ENCODE assay signal across 24 cellular contexts in the genomic region with DNA sequence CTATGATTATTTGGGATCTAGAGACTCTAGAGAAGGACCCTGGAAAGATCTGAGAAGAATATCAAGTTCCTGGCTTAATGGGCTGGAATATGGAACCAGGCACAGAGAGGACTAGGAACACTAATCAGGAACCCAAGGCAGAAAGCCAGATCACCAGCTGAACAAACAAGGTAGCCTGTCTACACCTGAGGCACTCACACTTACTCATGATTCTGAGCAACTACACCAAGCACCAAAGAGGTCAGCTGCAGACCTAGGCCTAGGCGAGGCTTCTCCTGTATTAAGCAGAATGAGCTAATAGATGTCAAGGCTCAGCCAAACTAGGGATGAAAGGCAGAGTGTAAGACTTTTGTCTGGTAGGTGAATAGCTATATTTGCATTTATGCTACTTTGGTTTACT.
DNase-seq lines count a peak whose midpoint lies in the region; ATAC-seq and TF ChIP-seq lines count a peak whose summit lies in the region.
"Had no signal": no experiment of that assay in that cellular context is flagged by ENCODE, and none has a peak within 500 bp of the region (broad histone marks: within the 10 kb centered on the region; RNA-seq: fewer than 3 reads in every experiment).

No MANE protein-coding gene starts in this region.

- no peaks in the 10 kb centered on the region for H3K79me2 ChIP-seq in mammary epithelial cell (ENCODE audit: insufficient read depth, low read length)

- POLR2A ChIA-PET in MCF 10A (lab: Yijun Ruan, JAX), result interaction anchor here (0.8 to 1.8 kb wide), 2 partner anchors 9 to 12 kb away, joined by 3 to 9 read pairs; no protein-coding TSS in a partner anchor
- POLR2A ChIA-PET in activated CD8-positive, alpha-beta T cell treated with anti-CD3 and anti-CD28 coated beads, Interleukin-2, amount 10 ng/mL, durations not matched to agents 7 days and 5 days (lab: Charles Lee), result no interaction called here

- no peaks in the 10 kb centered on the region for H3K27me3 Mint-ChIP-seq in MCF 10A (ENCODE audit: insufficient read depth, unreplicated experiment)
- no peaks in the 10 kb centered on the region for H3K27me3 Mint-ChIP-seq in activated CD8-positive, alpha-beta T cell treated with anti-CD3 and anti-CD28 coated beads, Interleukin-2, amount 10 ng/mL, durations not matched to agents 7 days and 5 days (ENCODE audit: low read depth)

- H3K4me2 ChIP-seq in mammary epithelial cell (ENCODE audit: insufficient read depth, low read depth, low read length), result no peak overlapping the region

- H3K27me3 ChIP-seq in breast epithelium, result no peaks in the 10 kb centered on the region
- no peaks in the 10 kb centered on the region for H3K27me3 ChIP-seq in mammary epithelial cell (ENCODE audit: insufficient read depth, low read length)

- no peak for ATAC-seq in activated CD8-positive, alpha-beta T cell treated with anti-CD3 and anti-CD28 coated beads, Interleukin-2, amount 10 ng/mL, durations not matched to agents 7 days and 5 days
- ATAC-seq in HG02678 (IDR thresholded peaks at IDR 0.05; ENCODE audit: unreplicated experiment) (no peak), GM18520 (IDR thresholded peaks at IDR 0.05; ENCODE audit: unreplicated experiment) (no peak)
- ATAC-seq: K562, Right ventricle myocardium inferior had no signal

- peaks cover 8% of the 10 kb centered on the region for H3K4me1 Mint-ChIP-seq in MCF 10A (ENCODE audit: insufficient read depth, unreplicated experiment)
- H3K4me1 Mint-ChIP-seq in activated CD8-positive, alpha-beta T cell treated with anti-CD3 and anti-CD28 coated beads, Interleukin-2, amount 10 ng/mL, durations not matched to agents 7 days and 5 days (ENCODE audit: low read depth), result peaks cover 6% of the 10 kb centered on the region

- H3K27ac Mint-ChIP-seq in MCF 10A (ENCODE audit: low read depth, unreplicated experiment), result no peak overlapping the region
- H3K27ac Mint-ChIP-seq in activated CD8-positive, alpha-beta T cell treated with anti-CD3 and anti-CD28 coated beads, Interleukin-2, amount 10 ng/mL, durations not matched to agents 7 days and 5 days, result no peak overlapping the region
- H3K27ac Mint-ChIP-seq: CD8-positive, alpha-beta memory T cell had no signal

- dilution Hi-C loops in mammary epithelial cell (cut with HindIII; ENCODE audit: low sequenced_read_pairs), result no loop called here

- no peaks in the 10 kb centered on the region for H3K36me3 Mint-ChIP-seq in MCF 10A (ENCODE audit: insufficient read depth, unreplicated experiment)
- peaks cover 16% of the 10 kb centered on the region for H3K36me3 Mint-ChIP-seq in activated CD8-positive, alpha-beta T cell treated with anti-CD3 and anti-CD28 coated beads, Interleukin-2, amount 10 ng/mL, durations not matched to agents 7 days and 5 days (ENCODE audit: low read depth)

- no peaks in the 10 kb centered on the region for H4K20me1 ChIP-seq in mammary epithelial cell (ENCODE audit: insufficient read depth, low read length)

- in situ Hi-C loops in mammary epithelial cell (cut with MboI; ENCODE audit: low sequenced_read_pairs in 2 of 2), result loop anchor here in 1 of 2 donors (25.0 kb wide), 1 partner anchor 1787 kb away; the partner anchor contains the start of gene ADAMTS1

- H2AFZ ChIP-seq in mammary epithelial cell (ENCODE audit: low read depth, low read length), result peak overlapping the region; percentile 70

- H3K4me3 Mint-ChIP-seq in MCF 10A (ENCODE audit: unreplicated experiment), result no peak overlapping the region
- H3K4me3 Mint-ChIP-seq in activated CD8-positive, alpha-beta T cell treated with anti-CD3 and anti-CD28 coated beads, Interleukin-2, amount 10 ng/mL, durations not matched to agents 7 days and 5 days, result no peak overlapping the region
- H3K4me3 Mint-ChIP-seq: CD8-positive, alpha-beta memory T cell had no signal

- no peak overlapping the region for H3K9ac ChIP-seq in mammary epithelial cell (ENCODE audit: insufficient read depth, low read length)

- no peak for TF ChIP-seq POLR2A in breast epithelium (IDR thresholded peaks at IDR 0.05)

- H3K27ac ChIP-seq in breast epithelium (no peak overlapping the region), mammary epithelial cell (ENCODE audit: insufficient read depth, low read depth, low read length) (no peak overlapping the region)
- H3K27ac ChIP-seq: C4-2B, SK-N-MC had no signal

- H3K9me3 Mint-ChIP-seq in MCF 10A (ENCODE audit: unreplicated experiment), result no peaks in the 10 kb centered on the region
- peaks cover 8% of the 10 kb centered on the region for H3K9me3 Mint-ChIP-seq in activated CD8-positive, alpha-beta T cell treated with anti-CD3 and anti-CD28 coated beads, Interleukin-2, amount 10 ng/mL, durations not matched to agents 7 days and 5 days (ENCODE audit: insufficient read depth)

- H3K4me3 ChIP-seq in breast epithelium, result no peak overlapping the region
- H3K4me3 ChIP-seq in mammary epithelial cell (replicated peaks in 1 of 3; ENCODE audit: insufficient read depth in 1 of 3, low read depth in 2 of 3, low read length in 3 of 3), result no peak overlapping the region
- H3K4me3 ChIP-seq in fibroblast of mammary gland (ENCODE audit: control insufficient read depth, low read depth, low read length), result no peak overlapping the region
- H3K4me3 ChIP-seq: K562, SK-N-MC had no signal

- H3K9me3 ChIP-seq in breast epithelium (no peaks in the 10 kb centered on the region), mammary epithelial cell (replicated peaks; ENCODE audit: insufficient read depth, low read length) (peaks cover 3% of the 10 kb centered on the region)

- no TSS peak for BruUV-seq in MCF 10A (replicated peaks; lab: Mats Ljungman, UMichigan)
- no TSS peak for BruUV-seq in mammary epithelial cell (replicated peaks; lab: Mats Ljungman, UMichigan)

- CTCF ChIA-PET in MCF 10A (lab: Yijun Ruan, JAX) (no interaction called here), mammary epithelial cell (lab: Charles Lee; ENCODE audit: low non-redundant PET) (no interaction called here)
- CTCF ChIA-PET in activated CD8-positive, alpha-beta T cell treated with anti-CD3 and anti-CD28 coated beads, Interleukin-2, amount 10 ng/mL, durations not matched to agents 7 days and 5 days (lab: Charles Lee), result no interaction called here

- intact Hi-C loops in MCF 10A (cut with micrococcal nuclease), result no loop called here
- intact Hi-C loops in breast epithelium (cut with DNase I; ENCODE audit: low total_unique reads), result loop anchor here (5.0 kb wide), 1 partner anchor 1747 kb away; no protein-coding TSS in a partner anchor
- intact Hi-C loops in mammary epithelial cell (cut with micrococcal nuclease), result no loop called here

- TF ChIP-seq CTCF in MCF 10A (IDR thresholded peaks at IDR 0.05; ENCODE audit: unreplicated experiment), result no peak
- TF ChIP-seq CTCF in breast epithelium (IDR thresholded peaks at IDR 0.05), result no peak
- no peak for TF ChIP-seq CTCF in mammary epithelial cell (conservative IDR thresholded peaks at IDR 0.05 in 1 of 2, IDR thresholded peaks at IDR 0.05 in 1 of 2; ENCODE audit: extremely low read depth in 1 of 2, insufficient read depth in 1 of 2, low read depth in 1 of 2, low read length in 2 of 2)
- no peak for TF ChIP-seq CTCF in fibroblast of mammary gland (conservative IDR thresholded peaks at IDR 0.05; ENCODE audit: control insufficient read depth, insufficient read depth, low read depth, low read length)

- DNase-seq in MCF 10A (ENCODE audit: unreplicated experiment) (peak; percentile 15), breast epithelium (ENCODE audit: low spot score in 2 of 2) (no peak), mammary epithelial cell (peak; percentile 74), fibroblast of mammary gland (ENCODE audit: low read depth) (peak; percentile 55), DMS114 treated with DMSO at 0.1 percent for 48 hours (lab: John Stamatoyannopoulos, UW; ENCODE audit: unreplicated experiment) (no peak)
- no peak for DNase-seq in activated CD8-positive, alpha-beta T cell treated with anti-CD3 and anti-CD28 coated beads, Interleukin-2, amount 10 ng/mL, durations not matched to agents 7 days and 5 days
- DNase-seq: Calu3; CD8-positive, alpha-beta memory T cell; EL; GF-D8; MM.1S; NCI-H1048; NCI-H1436 treated with DMSO at 0.1 percent for 48 hours; NCI-H1930; NCI-H2171; NCI-H345; NCI-H524; NCI-H774 had no signal

- 33% methylated on average over 1 of the region's 1 CpG for WGBS in mammary epithelial cell (ENCODE audit: low coverage, missing lambda C conversion rate)

- H3K36me3 ChIP-seq in breast epithelium, result no peaks in the 10 kb centered on the region
- no peaks in the 10 kb centered on the region for H3K36me3 ChIP-seq in mammary epithelial cell (ENCODE audit: insufficient read depth, low read length)

- H3K4me1 ChIP-seq in breast epithelium (no peaks in the 10 kb centered on the region), mammary epithelial cell (ENCODE audit: insufficient read depth, low read length) (peaks cover 8% of the 10 kb centered on the region)

Comparison
In these comparisons a context has a peak if more than half of its experiments do, and no peak if none do; other contexts are left out.
1. DNase-seq: peak in MCF 10A (single experiment), mammary epithelial cell (single experiment) and fibroblast of mammary gland (single experiment); none in breast epithelium (0 of 2), activated CD8-positive, alpha-beta T cell treated with anti-CD3 and anti-CD28 coated beads, Interleukin-2, amount 10 ng/mL, durations not matched to agents 7 days and 5 days (single experiment) and DMS114 treated with DMSO at 0.1 percent for 48 hours (single experiment).